Comparison of ENCODE assay signal across 20 cellular contexts in genomic region chr5:180795771-180796313, GRCh38. TPM values are rescaled to one million over a fixed set of nuclear protein-coding genes. Genes with fewer than 3 reads are reported as not detected.
DNase-seq lines count a peak whose midpoint lies in the region; ATAC-seq, FAIRE-seq and TF ChIP-seq lines count a peak whose summit lies in the region.
"Had no signal": no experiment of that assay in that cellular context is flagged by ENCODE, and none has a peak within 500 bp of the region (broad histone marks: within the 10 kb centered on the region; RNA-seq: fewer than 3 reads in every experiment).

No MANE protein-coding gene starts in this region.

- H3K9me3 Mint-ChIP-seq in T-helper 2 cell treated with Interferon-gamma antibody and Interleukin-4, amounts not matched to agents 5 μg/mL and 100 μg/mL, for 36 hours = no peaks in the 10 kb centered on the region
- no peaks in the 10 kb centered on the region for H3K9me3 Mint-ChIP-seq in activated B cell treated with CpG ODN at 0.5 μM for 24 hours
- no peaks in the 10 kb centered on the region for H3K9me3 Mint-ChIP-seq in endodermal cell

- peaks cover 55% of the 10 kb centered on the region for H3K36me3 ChIP-seq in endodermal cell (ENCODE audit: control insufficient read depth, insufficient read depth, low read length)
- H3K36me3 ChIP-seq in sigmoid colon = peaks cover 18 to 51% (median 22%) of the 10 kb centered on the region in 4 donors
- peaks cover 3 to 13% of the 10 kb centered on the region in 2 donors for H3K36me3 ChIP-seq in small intestine (ENCODE audit: control insufficient read depth in 2 of 2, insufficient read depth in 2 of 2, low read length in 2 of 2)

- H3K4me3 Mint-ChIP-seq in T-helper 2 cell treated with Interferon-gamma antibody and Interleukin-4, amounts not matched to agents 5 μg/mL and 100 μg/mL, for 36 hours = peak overlapping the region; percentile 22
- H3K4me3 Mint-ChIP-seq in activated B cell treated with CpG ODN at 0.5 μM for 24 hours (no peak overlapping the region), endodermal cell (no peak overlapping the region)

- WGBS in endodermal cell (ENCODE audit: insufficient coverage in 1 of 2, insufficient read length in 1 of 2), 2 experiments = 94 to 100% methylated on average over 2 to 4 of the region's 4 CpGs
- WGBS in sigmoid colon, 2 donors = 38 to 85% methylated on average over 4 of the region's 4 CpGs
- 31 to 72% (median 54%) methylated on average over 4 of the region's 4 CpGs for WGBS in small intestine, 3 donors

- intact Hi-C loops in activated B cell treated with CpG ODN at 0.5 μM for 24 hours (cut with micrococcal nuclease) = no loop called here
- intact Hi-C loops in sigmoid colon (cut with DNase I) = no loop called here

- peaks cover 67% of the 10 kb centered on the region for H3K36me3 Mint-ChIP-seq in T-helper 2 cell treated with Interferon-gamma antibody and Interleukin-4, amounts not matched to agents 5 μg/mL and 100 μg/mL, for 36 hours (ENCODE audit: low read depth)
- peaks cover 67% of the 10 kb centered on the region for H3K36me3 Mint-ChIP-seq in activated B cell treated with CpG ODN at 0.5 μM for 24 hours (ENCODE audit: low read depth)
- H3K36me3 Mint-ChIP-seq in endodermal cell (ENCODE audit: low read depth) = peaks cover 54% of the 10 kb centered on the region

- peak overlapping the region; percentile 52 for H3K27ac Mint-ChIP-seq in T-helper 2 cell treated with Interferon-gamma antibody and Interleukin-4, amounts not matched to agents 5 μg/mL and 100 μg/mL, for 36 hours
- H3K27ac Mint-ChIP-seq in activated B cell treated with CpG ODN at 0.5 μM for 24 hours (peak overlapping the region; percentile 54), endodermal cell (peak overlapping the region; percentile 53)

- no peak for DNase-seq in T-helper 2 cell treated with Interferon-gamma antibody and Interleukin-4, amounts not matched to agents 5 μg/mL and 100 μg/mL, for 36 hours (ENCODE audit: low spot score)
- DNase-seq in T-helper 2 cell (no peak), activated B cell treated with CpG ODN at 0.5 μM for 24 hours (no peak), endodermal cell (no peak), sigmoid colon (peak; percentile 35), AG08395 (ENCODE audit: low spot score) (no peak), small intestine (no peak)
- DNase-seq: 8988T, COR-L47, heart right ventricle, NCI-H2081, NCI-H748 treated with DMSO at 0.1 percent for 48 hours, T-helper 9 cell, tibial artery had no signal

- no peak for TF ChIP-seq EP300 in sigmoid colon (IDR thresholded peaks at IDR 0.05)

- H3K27me3 ChIP-seq in endodermal cell (ENCODE audit: control insufficient read depth, insufficient read depth, low read length, poor library complexity, severe bottlenecking) = no peaks in the 10 kb centered on the region
- H3K27me3 ChIP-seq in sigmoid colon = no peaks in the 10 kb centered on the region
- no peaks in the 10 kb centered on the region for H3K27me3 ChIP-seq in small intestine (ENCODE audit: control insufficient read depth in 2 of 2, insufficient read depth in 2 of 2, low read length in 2 of 2)
- H3K27me3 ChIP-seq: heart right ventricle, tibial artery had no signal

- TF ChIP-seq CTCF in activated B cell treated with CpG ODN at 0.5 μM for 24 hours (IDR thresholded peaks at IDR 0.05) = no peak
- TF ChIP-seq CTCF in endodermal cell (conservative IDR thresholded peaks at IDR 0.05) = no peak
- no peak for TF ChIP-seq CTCF in sigmoid colon (IDR thresholded peaks at IDR 0.05)

- no peaks in the 10 kb centered on the region for H3K27me3 Mint-ChIP-seq in T-helper 2 cell treated with Interferon-gamma antibody and Interleukin-4, amounts not matched to agents 5 μg/mL and 100 μg/mL, for 36 hours (ENCODE audit: low read depth)
- no peaks in the 10 kb centered on the region for H3K27me3 Mint-ChIP-seq in activated B cell treated with CpG ODN at 0.5 μM for 24 hours
- H3K27me3 Mint-ChIP-seq in endodermal cell (ENCODE audit: insufficient read depth) = no peaks in the 10 kb centered on the region

- H3K4me3 ChIP-seq in endodermal cell (ENCODE audit: low read length) (no peak overlapping the region), sigmoid colon (no peak overlapping the region), small intestine (ENCODE audit: low read depth in 1 of 2, low read length in 2 of 2) (no peak overlapping the region)
- H3K4me3 ChIP-seq: heart right ventricle, tibial artery had no signal

- no peak for ATAC-seq in activated B cell treated with CpG ODN at 0.5 μM for 24 hours (ENCODE audit: low read depth)
- ATAC-seq in GM21367 (IDR thresholded peaks at IDR 0.05; ENCODE audit: unreplicated experiment) = no peak
- ATAC-seq: esophagus mucosa, heart right ventricle had no signal

- POLR2A ChIA-PET in activated B cell treated with CpG ODN at 0.5 μM for 24 hours (lab: Charles Lee) = no interaction called here

- CTCF ChIA-PET in activated B cell treated with CpG ODN at 0.5 μM for 24 hours (lab: Charles Lee) = interaction anchor here (1.5 kb wide), 1 partner anchor 11 kb away, joined by 5 read pairs; no protein-coding TSS in a partner anchor

- no peaks in the 10 kb centered on the region for H3K4me1 ChIP-seq in endodermal cell (ENCODE audit: control insufficient read depth, insufficient read depth, low read length)
- H3K4me1 ChIP-seq in sigmoid colon = peaks cover 0 to 62% (median 53%) of the 10 kb centered on the region in 4 donors
- H3K4me1 ChIP-seq in small intestine (ENCODE audit: control insufficient read depth in 2 of 2, insufficient read depth in 1 of 2, low read depth in 1 of 2, low read length in 1 of 2) = peaks cover 19 to 25% of the 10 kb centered on the region in 2 donors

- no peak for TF ChIP-seq POLR2A in sigmoid colon (IDR thresholded peaks at IDR 0.05)

- no peaks in the 10 kb centered on the region for H3K9me3 ChIP-seq in endodermal cell (ENCODE audit: control insufficient read depth, low read length)
- H3K9me3 ChIP-seq in sigmoid colon = no peaks in the 10 kb centered on the region
- no peaks in the 10 kb centered on the region for H3K9me3 ChIP-seq in small intestine (ENCODE audit: control insufficient read depth, low read depth)
- H3K9me3 ChIP-seq: heart right ventricle, tibial artery had no signal

- H3K9ac ChIP-seq in endodermal cell (ENCODE audit: extremely low read depth, low read length, poor library complexity, severe bottlenecking) = no peak overlapping the region

- no peak for FAIRE-seq in small intestine (lab: Jason Lieb, UNC)

- H3K4me1 Mint-ChIP-seq in T-helper 2 cell treated with Interferon-gamma antibody and Interleukin-4, amounts not matched to agents 5 μg/mL and 100 μg/mL, for 36 hours (ENCODE audit: low read depth) = peaks cover 46% of the 10 kb centered on the region
- H3K4me1 Mint-ChIP-seq in activated B cell treated with CpG ODN at 0.5 μM for 24 hours (peaks cover 77% of the 10 kb centered on the region), endodermal cell (peaks cover 18% of the 10 kb centered on the region)

- H3K27ac ChIP-seq in endodermal cell (ENCODE audit: low read depth, low read length) (no peak overlapping the region), sigmoid colon (no peak overlapping the region), small intestine (ENCODE audit: low read depth in 1 of 2, low read length in 1 of 2) (no peak overlapping the region)
- H3K27ac ChIP-seq: tibial artery had no signal

RNA-seq across cellular contexts. Expression of gene MGAT1, which starts 6.8 kb away (rescaled TPM):
- total RNA-seq in activated B cell treated with CpG ODN at 0.5 μM for 24 hours = 66.9 and 74.5 TPM in 2 replicates
- 100 to 1,000 TPM in 1 of 2 donors, 10 to 100 TPM in 1; 76.2 to 101 TPM for total RNA-seq in endodermal cell
- 58.9 TPM for polyA plus RNA-seq in endodermal cell (2013, experiment 1 of 2)
- polyA plus RNA-seq in endodermal cell (2013, experiment 2 of 2) = 55.0 TPM
- 100 to 1,000 TPM in 3 of 4 donors, 10 to 100 TPM in 1; 94.5 to 149 (median 121) TPM for total RNA-seq in sigmoid colon
- 100 to 1,000 TPM in 1 of 3 donors, 10 to 100 TPM in 2; 41.4 to 134 (median 71.2) TPM for polyA plus RNA-seq in sigmoid colon
- polyA plus RNA-seq in small intestine = 100 to 1,000 TPM in 1 of 3 donors, 10 to 100 TPM in 2; 52.3 to 125 (median 65.9) TPM

RNA-seq across cellular contexts. Expression of gene OR2Y1, which starts 56.0 kb away (rescaled TPM):
- total RNA-seq in activated B cell treated with CpG ODN at 0.5 μM for 24 hours = not detected in 2 replicates
- total RNA-seq in endodermal cell = not detected
- polyA plus RNA-seq in endodermal cell (2013, experiment 1 of 2) = not detected
- polyA plus RNA-seq in endodermal cell (2013, experiment 2 of 2) = not detected
- total RNA-seq in sigmoid colon = not detected
- polyA plus RNA-seq in sigmoid colon = not detected
- not detected for polyA plus RNA-seq in small intestine
- total RNA-seq: cerebellum, esophagus mucosa, G401, heart right ventricle, renal cortical epithelial cell, RPMI7951 had no signal
- polyA plus RNA-seq: heart right ventricle had no signal
